Comparison of ENCODE assay signal across 8 cellular contexts in genomic region chr11:120660024-120660565, GRCh38.
DNase-seq lines count a peak whose midpoint lies in the region; ATAC-seq and TF ChIP-seq lines count a peak whose summit lies in the region.

No MANE protein-coding gene starts in this region.

- no peaks in the 10 kb centered on the region for H3K9me3 Mint-ChIP-seq in activated T-cell treated with anti-CD3 and anti-CD28 coated beads, Interleukin-2, amount 50 U/mL, for 4 hours
- peaks cover 0 to 4% of the 10 kb centered on the region in 2 donors for H3K9me3 Mint-ChIP-seq in stimulated activated naive B cell treated with anti-CD40 and anti-IgM and Interleukin-4, amounts not matched to agents 10 μg/mL and 1 μg/mL and 100 μg/mL, for 72 hours

- TF ChIP-seq CTCF in GM12865 (IDR thresholded peaks at IDR 0.05; ENCODE audit: insufficient read depth, low read depth, low read length, missing control alignments): peak; percentile 64

- no peak overlapping the region for H3K4me3 Mint-ChIP-seq in activated T-cell treated with anti-CD3 and anti-CD28 coated beads, Interleukin-2, amount 50 U/mL, for 4 hours
- no peak overlapping the region for H3K4me3 Mint-ChIP-seq in stimulated activated naive B cell treated with anti-CD40 and anti-IgM and Interleukin-4, amounts not matched to agents 10 μg/mL and 1 μg/mL and 100 μg/mL, for 72 hours

- peaks cover 5% of the 10 kb centered on the region for H3K27me3 ChIP-seq in MG63

- no peaks in the 10 kb centered on the region for H3K36me3 ChIP-seq in MG63

- H3K4me1 Mint-ChIP-seq in activated T-cell treated with anti-CD3 and anti-CD28 coated beads, Interleukin-2, amount 50 U/mL, for 4 hours (ENCODE audit: low read depth): no peaks in the 10 kb centered on the region
- H3K4me1 Mint-ChIP-seq in stimulated activated naive B cell treated with anti-CD40 and anti-IgM and Interleukin-4, amounts not matched to agents 10 μg/mL and 1 μg/mL and 100 μg/mL, for 72 hours: peaks cover 27 to 42% of the 10 kb centered on the region in 2 donors

- H3K4me3 ChIP-seq in GM12865 (ENCODE audit: low read depth, low read length): no peak overlapping the region
- no peak overlapping the region for H3K4me3 ChIP-seq in MG63

- H3K27me3 Mint-ChIP-seq in activated T-cell treated with anti-CD3 and anti-CD28 coated beads, Interleukin-2, amount 50 U/mL, for 4 hours (ENCODE audit: low read depth): peaks cover 9% of the 10 kb centered on the region
- peaks cover 28 to 42% of the 10 kb centered on the region in 2 donors for H3K27me3 Mint-ChIP-seq in stimulated activated naive B cell treated with anti-CD40 and anti-IgM and Interleukin-4, amounts not matched to agents 10 μg/mL and 1 μg/mL and 100 μg/mL, for 72 hours

- ATAC-seq in activated T-cell treated with anti-CD3 and anti-CD28 coated beads, Interleukin-2, amount 50 U/mL, for 4 hours: peak; percentile 50 to 59
- no peak for ATAC-seq in stimulated activated naive B cell treated with anti-CD40 and anti-IgM and Interleukin-4, amounts not matched to agents 10 μg/mL and 1 μg/mL and 100 μg/mL, for 72 hours (replicated peaks)
- no peak for ATAC-seq in HG02981 (IDR thresholded peaks at IDR 0.05; ENCODE audit: unreplicated experiment)

- no peaks in the 10 kb centered on the region for H3K9me3 ChIP-seq in MG63

- H3K27ac Mint-ChIP-seq in stimulated activated naive B cell treated with anti-CD40 and anti-IgM and Interleukin-4, amounts not matched to agents 10 μg/mL and 1 μg/mL and 100 μg/mL, for 72 hours: no peak overlapping the region

- H3K36me3 Mint-ChIP-seq in activated T-cell treated with anti-CD3 and anti-CD28 coated beads, Interleukin-2, amount 50 U/mL, for 4 hours (ENCODE audit: insufficient read depth): no peaks in the 10 kb centered on the region
- H3K36me3 Mint-ChIP-seq in stimulated activated naive B cell treated with anti-CD40 and anti-IgM and Interleukin-4, amounts not matched to agents 10 μg/mL and 1 μg/mL and 100 μg/mL, for 72 hours: peaks cover 0 to 6% of the 10 kb centered on the region in 2 donors

- DNase-seq in GM12865 (ENCODE audit: low read depth) (peak; percentile 75), MG63 (peak; percentile 52), iris pigment epithelial cell (ENCODE audit: low read depth) (peak; percentile 12), NCI-H345 treated with DMSO at 0.1 percent for 48 hours (lab: John Stamatoyannopoulos, UW; ENCODE audit: unreplicated experiment) (no peak), T-helper 9 cell (no peak)
- no peak for DNase-seq in activated T-cell treated with anti-CD3 and anti-CD28 coated beads, Interleukin-2, amount 50 U/mL, for 4 hours
- DNase-seq in stimulated activated naive B cell treated with anti-CD40 and anti-IgM and Interleukin-4, amounts not matched to agents 10 μg/mL and 1 μg/mL and 100 μg/mL, for 72 hours: no peak

Comparison
In these comparisons a context has a peak if more than half of its experiments do, and no peak if none do; other contexts are left out.
1. DNase-seq: peak in GM12865 (single experiment), MG63 (single experiment) and iris pigment epithelial cell (single experiment); none in activated T-cell treated with anti-CD3 and anti-CD28 coated beads, Interleukin-2, amount 50 U/mL, for 4 hours (single experiment), stimulated activated naive B cell treated with anti-CD40 and anti-IgM and Interleukin-4, amounts not matched to agents 10 μg/mL and 1 μg/mL and 100 μg/mL, for 72 hours (single experiment), NCI-H345 treated with DMSO at 0.1 percent for 48 hours (single experiment) and T-helper 9 cell (single experiment).
2. ATAC-seq: peak in activated T-cell treated with anti-CD3 and anti-CD28 coated beads, Interleukin-2, amount 50 U/mL, for 4 hours (2 of 2); none in stimulated activated naive B cell treated with anti-CD40 and anti-IgM and Interleukin-4, amounts not matched to agents 10 μg/mL and 1 μg/mL and 100 μg/mL, for 72 hours (0 of 2) and HG02981 (single experiment).